Comparison of ENCODE assay signal across 12 cellular contexts in genomic region chr1:2312589-2313301, GRCh38.
DNase-seq lines count a peak whose midpoint lies in the region; ATAC-seq and TF ChIP-seq lines count a peak whose summit lies in the region.
"Had no signal": no experiment of that assay in that cellular context is flagged by ENCODE, and none has a peak within 500 bp of the region (broad histone marks: within the 10 kb centered on the region; RNA-seq: fewer than 3 reads in every experiment).

No MANE protein-coding gene starts in this region.

- H3K27me3 Mint-ChIP-seq in T-helper 2 cell treated with Interferon-gamma antibody and Interleukin-4, amounts not matched to agents 5 μg/mL and 100 μg/mL, for 36 hours (ENCODE audit: low read depth) = no peaks in the 10 kb centered on the region
- H3K27me3 Mint-ChIP-seq in naive thymus-derived CD4-positive, alpha-beta T cell = no peaks in the 10 kb centered on the region
- H3K27me3 Mint-ChIP-seq: activated CD8-positive, alpha-beta memory T cell treated with anti-CD3 and anti-CD28 coated beads, Interleukin-2, amount 10 ng/mL, durations not matched to agents 7 days and 5 days; brain had no signal

- peak overlapping the region; percentile 26 for H3K27ac Mint-ChIP-seq in T-helper 2 cell treated with Interferon-gamma antibody and Interleukin-4, amounts not matched to agents 5 μg/mL and 100 μg/mL, for 36 hours
- H3K27ac Mint-ChIP-seq in naive thymus-derived CD4-positive, alpha-beta T cell = peak overlapping the region in 6 of 9 donors; percentile 51 to 91 (median 76)
- H3K27ac Mint-ChIP-seq: activated CD8-positive, alpha-beta memory T cell treated with anti-CD3 and anti-CD28 coated beads, Interleukin-2, amount 10 ng/mL, durations not matched to agents 7 days and 5 days had no signal

- CTCF ChIA-PET in naive thymus-derived CD4-positive, alpha-beta T cell (lab: Charles Lee) = interaction anchor here (0.6 to 1.2 kb wide), 4 partner anchors 24 to 235 kb away, joined by 3 to 5 read pairs (median 4); partner anchors contain the start of gene FAAP20

- POLR2A ChIA-PET in naive thymus-derived CD4-positive, alpha-beta T cell (lab: Charles Lee) = interaction anchor here (0.9 to 1.9 kb wide), 8 partner anchors 8 to 81 kb away, joined by 3 to 9 read pairs (median 4); no protein-coding TSS in a partner anchor

- H3K4me3 ChIP-seq in naive thymus-derived CD4-positive, alpha-beta T cell (ENCODE audit: low read length) = no peak overlapping the region
- no peak overlapping the region for H3K4me3 ChIP-seq in transverse colon

- TF ChIP-seq CTCF in transverse colon (IDR thresholded peaks at IDR 0.05) = no peak

- no peaks in the 10 kb centered on the region for H3K27me3 ChIP-seq in naive thymus-derived CD4-positive, alpha-beta T cell (ENCODE audit: control insufficient read depth in 2 of 2, insufficient read depth in 2 of 2, low read length in 2 of 2)
- H3K27me3 ChIP-seq in transverse colon = peaks cover 9% of the 10 kb centered on the region

- no peak overlapping the region for H3K4me3 Mint-ChIP-seq in T-helper 2 cell treated with Interferon-gamma antibody and Interleukin-4, amounts not matched to agents 5 μg/mL and 100 μg/mL, for 36 hours
- H3K4me3 Mint-ChIP-seq in naive thymus-derived CD4-positive, alpha-beta T cell = peak overlapping the region in 2 of 10 donors; percentile 48 to 70
- H3K4me3 Mint-ChIP-seq: activated CD8-positive, alpha-beta memory T cell treated with anti-CD3 and anti-CD28 coated beads, Interleukin-2, amount 10 ng/mL, durations not matched to agents 7 days and 5 days had no signal

- intact Hi-C loops in naive thymus-derived CD4-positive, alpha-beta T cell (cut with micrococcal nuclease) = loop anchor here in 1 of 2 donors (10.0 kb wide), 1 partner anchor 72 kb away; no protein-coding TSS in a partner anchor
- intact Hi-C loops in transverse colon (cut with DNase I; ENCODE audit: low total_unique reads) = loop anchor here (5.0 kb wide), 1 partner anchor 80 kb away; no protein-coding TSS in a partner anchor

- peaks cover 4% of the 10 kb centered on the region for H3K36me3 Mint-ChIP-seq in T-helper 2 cell treated with Interferon-gamma antibody and Interleukin-4, amounts not matched to agents 5 μg/mL and 100 μg/mL, for 36 hours (ENCODE audit: low read depth)
- H3K36me3 Mint-ChIP-seq in naive thymus-derived CD4-positive, alpha-beta T cell = peaks cover 4 to 10% (median 8%) of the 10 kb centered on the region in 5 donors

- no peak for TF ChIP-seq EP300 in transverse colon (IDR thresholded peaks at IDR 0.05; ENCODE audit: low read depth)

- H3K9me3 ChIP-seq in naive thymus-derived CD4-positive, alpha-beta T cell (ENCODE audit: control insufficient read depth in 2 of 3, low read length in 3 of 3) = no peaks in the 10 kb centered on the region
- H3K9me3 ChIP-seq in transverse colon = no peaks in the 10 kb centered on the region

- no peak for DNase-seq in T-helper 2 cell treated with Interferon-gamma antibody and Interleukin-4, amounts not matched to agents 5 μg/mL and 100 μg/mL, for 36 hours (ENCODE audit: low spot score)
- DNase-seq in T-helper 2 cell = no peak
- no peak for DNase-seq in naive thymus-derived CD4-positive, alpha-beta T cell
- peak; percentile 48 for DNase-seq in transverse colon
- no peak for DNase-seq in NCI-H1436 treated with DMSO at 0.1 percent for 48 hours (lab: John Stamatoyannopoulos, UW)
- DNase-seq in activated CD4-positive, alpha-beta T cell treated with anti-CD3 and anti-CD28 coated beads, Interleukin-2, amount 50 U/mL, for 48 hours = no peak
- DNase-seq: activated CD8-positive, alpha-beta memory T cell treated with anti-CD3 and anti-CD28 coated beads, Interleukin-2, amount 10 ng/mL, durations not matched to agents 7 days and 5 days; NCI-H1930 had no signal

- H3K27ac ChIP-seq in cingulate gyrus (ENCODE audit: low read depth, low read length) (peak overlapping the region; percentile 54), transverse colon (peak overlapping the region; percentile 85 to 91 (median 88))
- peak overlapping the region; percentile 72 for H3K27ac ChIP-seq in naive thymus-derived CD4-positive, alpha-beta T cell (ENCODE audit: low read depth, low read length)
- H3K27ac ChIP-seq: HL-60 had no signal

- no peak for ATAC-seq in naive thymus-derived CD4-positive, alpha-beta T cell
- no peak for ATAC-seq in HG03520 (IDR thresholded peaks at IDR 0.05; ENCODE audit: unreplicated experiment)
- ATAC-seq: activated CD8-positive, alpha-beta memory T cell treated with anti-CD3 and anti-CD28 coated beads, Interleukin-2, amount 10 ng/mL, durations not matched to agents 7 days and 5 days had no signal

- 43% methylated on average over 18 of the region's 23 CpGs; no CpG with 5 or more reads in 1 of the 2 donors for WGBS in transverse colon (ENCODE audit: low coverage in 1 of 2), 2 donors

- H3K9me3 Mint-ChIP-seq in T-helper 2 cell treated with Interferon-gamma antibody and Interleukin-4, amounts not matched to agents 5 μg/mL and 100 μg/mL, for 36 hours = no peaks in the 10 kb centered on the region
- no peaks in the 10 kb centered on the region for H3K9me3 Mint-ChIP-seq in naive thymus-derived CD4-positive, alpha-beta T cell
- H3K9me3 Mint-ChIP-seq: brain had no signal

- peaks cover 0 to 13% (median 0%) of the 10 kb centered on the region in 3 experiments for H3K36me3 ChIP-seq in naive thymus-derived CD4-positive, alpha-beta T cell (ENCODE audit: control insufficient read depth in 2 of 3, insufficient read depth in 3 of 3, low read length in 3 of 3)
- peaks cover 0 to 6% (median 2%) of the 10 kb centered on the region in 4 donors for H3K36me3 ChIP-seq in transverse colon

- H3K4me1 ChIP-seq in naive thymus-derived CD4-positive, alpha-beta T cell (ENCODE audit: control insufficient read depth in 2 of 2, insufficient read depth in 2 of 2, low read length in 2 of 2) = peaks cover 23 to 42% of the 10 kb centered on the region in 2 donors
- peaks cover 32 to 60% (median 43%) of the 10 kb centered on the region in 4 donors for H3K4me1 ChIP-seq in transverse colon

- in situ Hi-C loops in transverse colon (cut with MboI; ENCODE audit: low pct_ligation_motif_present in 1 of 4, low pct_unique_long_range_greater_than_20kb in 1 of 4, low sequenced_read_pairs in 3 of 4) = loop anchor here in 2 of 4 donors (25.0 kb wide), 1 partner anchor 100 kb away; no protein-coding TSS in a partner anchor

- no peak for TF ChIP-seq POLR2A in transverse colon (IDR thresholded peaks at IDR 0.05)

- peaks cover 5% of the 10 kb centered on the region for H3K4me1 Mint-ChIP-seq in T-helper 2 cell treated with Interferon-gamma antibody and Interleukin-4, amounts not matched to agents 5 μg/mL and 100 μg/mL, for 36 hours (ENCODE audit: low read depth)
- peaks cover 7 to 20% (median 13%) of the 10 kb centered on the region in 7 donors for H3K4me1 Mint-ChIP-seq in naive thymus-derived CD4-positive, alpha-beta T cell
